12 cellular contexts compared by ENCODE assay signal in the genomic region with DNA sequence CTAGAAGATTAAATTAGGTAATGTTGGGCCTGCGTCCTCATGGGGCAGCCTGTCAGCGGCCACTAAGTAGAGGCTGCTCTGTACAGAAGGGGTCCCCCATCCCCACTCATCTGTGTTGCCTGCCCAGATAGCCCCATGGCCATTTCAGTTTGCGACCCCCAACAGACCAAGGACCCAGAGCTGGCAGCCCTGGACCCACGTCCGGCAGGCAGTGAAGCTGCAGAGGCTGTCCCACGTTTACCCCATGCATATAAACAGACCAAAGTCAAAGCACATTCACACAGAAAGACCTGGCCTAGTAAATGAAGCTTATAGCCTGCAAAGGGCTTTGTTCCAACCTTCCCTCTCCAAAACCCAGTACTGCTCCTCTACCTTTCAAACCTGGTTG. TPM values are rescaled to one million over a fixed set of nuclear protein-coding genes. Genes with fewer than 3 reads are reported as not detected.
DNase-seq lines count a peak whose midpoint lies in the region; ATAC-seq and TF ChIP-seq lines count a peak whose summit lies in the region.
"Had no signal": no experiment of that assay in that cellular context is flagged by ENCODE, and none has a peak within 500 bp of the region (broad histone marks: within the 10 kb centered on the region; RNA-seq: fewer than 3 reads in every experiment).

No MANE protein-coding gene starts in this region.

- ATAC-seq in natural killer cell treated with Interleukin-12 subunit alpha and Interleukin-12 subunit beta and Interleukin-15 and Interleukin-18, amount 100 ng/mL, for 72 hours = no peak

- no peak overlapping the region for H3K27ac Mint-ChIP-seq in activated naive CD8-positive, alpha-beta T cell treated with anti-CD3 and anti-CD28 coated beads for 36 hours
- no peak overlapping the region for H3K27ac Mint-ChIP-seq in natural killer cell treated with Interleukin-12 subunit alpha and Interleukin-12 subunit beta and Interleukin-15 and Interleukin-18, amount 100 ng/mL, for 72 hours

- H3K4me3 ChIP-seq in BLaER1 treated with 17β-estradiol and CSF1 and Interleukin-3, amounts not matched to agents 10 nM and 100 nM = 0 out of 20 replicates have a peak overlapping the region, but pooled peaks of 3 of the 10 experiments have one; percentile 2 to 82 (median 20)
- no peak overlapping the region for H3K4me3 ChIP-seq in HL-60 (replicated peaks; ENCODE audit: insufficient read depth, low read length)
- H3K4me3 ChIP-seq in dorsolateral prefrontal cortex = peak overlapping the region in 5 of 59 donors; percentile 3 to 33 (median 9)

- H3K9me3 Mint-ChIP-seq in activated naive CD8-positive, alpha-beta T cell treated with anti-CD3 and anti-CD28 coated beads for 36 hours = no peaks in the 10 kb centered on the region
- no peaks in the 10 kb centered on the region for H3K9me3 Mint-ChIP-seq in natural killer cell treated with Interleukin-12 subunit alpha and Interleukin-12 subunit beta and Interleukin-15 and Interleukin-18, amount 100 ng/mL, for 72 hours

- H3K36me3 Mint-ChIP-seq in activated naive CD8-positive, alpha-beta T cell treated with anti-CD3 and anti-CD28 coated beads for 36 hours = peaks cover 58% of the 10 kb centered on the region
- H3K36me3 Mint-ChIP-seq in natural killer cell treated with Interleukin-12 subunit alpha and Interleukin-12 subunit beta and Interleukin-15 and Interleukin-18, amount 100 ng/mL, for 72 hours = peaks cover 12% of the 10 kb centered on the region

- TF ChIP-seq CTCF in HL-60 (IDR thresholded peaks at IDR 0.05; ENCODE audit: insufficient read depth, low read length) = no peak
- TF ChIP-seq CTCF in dorsolateral prefrontal cortex (IDR thresholded peaks at IDR 0.05 in 54 of 56, conservative IDR thresholded peaks at IDR 0.05 in 2 of 56; ENCODE audit: low read depth in 1 of 56, partially characterized antibody in 56 of 56) = no peak

- DNase-seq in HL-60 (ENCODE audit: low read depth in 1 of 2, low spot score in 1 of 2) = no peak
- no peak for DNase-seq in activated naive CD8-positive, alpha-beta T cell treated with anti-CD3 and anti-CD28 coated beads for 36 hours
- DNase-seq in natural killer cell treated with Interleukin-12 subunit alpha and Interleukin-12 subunit beta and Interleukin-15 and Interleukin-18, amount 100 ng/mL, for 72 hours (ENCODE audit: low spot score) = no peak
- DNase-seq in dorsolateral prefrontal cortex = no peak
- DNase-seq in nucleus accumbens (lab: John Stamatoyannopoulos, UW) = no peak
- DNase-seq in hepatic stellate cell (ENCODE audit: low spot score) = no peak
- no peak for DNase-seq in activated CD8-positive, alpha-beta memory T cell treated with anti-CD3 and anti-CD28 coated beads for 24 hours
- DNase-seq: AML-193, EL, NCI-H2081 treated with DMSO at 0.1 percent for 48 hours had no signal

- peaks cover 81 to 95% (median 93%) of the 10 kb centered on the region in 11 experiments for H4K20me1 ChIP-seq in BLaER1 treated with 17β-estradiol and CSF1 and Interleukin-3, amounts not matched to agents 10 nM and 100 nM

- H3K4me1 Mint-ChIP-seq in activated naive CD8-positive, alpha-beta T cell treated with anti-CD3 and anti-CD28 coated beads for 36 hours = peaks cover 45% of the 10 kb centered on the region
- H3K4me1 Mint-ChIP-seq in natural killer cell treated with Interleukin-12 subunit alpha and Interleukin-12 subunit beta and Interleukin-15 and Interleukin-18, amount 100 ng/mL, for 72 hours (ENCODE audit: low read depth in 2 of 2) = peaks cover 25 to 31% of the 10 kb centered on the region in 2 donors

- peak overlapping the region in 4 of 11 experiments; percentile 1 to 94 (median 42); a peak in 1 of 22 replicates for H3K9ac ChIP-seq in BLaER1 treated with 17β-estradiol and CSF1 and Interleukin-3, amounts not matched to agents 10 nM and 100 nM

- H3K36me3 ChIP-seq in BLaER1 treated with 17β-estradiol and CSF1 and Interleukin-3, amounts not matched to agents 10 nM and 100 nM = peaks cover 62 to 86% (median 82%) of the 10 kb centered on the region in 11 experiments

- H3K9me3 ChIP-seq in BLaER1 treated with 17β-estradiol and CSF1 and Interleukin-3, amounts not matched to agents 10 nM and 100 nM (replicated peaks in 1 of 11) = no peaks in the 10 kb centered on the region

- intact Hi-C loops in dorsolateral prefrontal cortex (cut with DNase I) = no loop called here

- no peaks in the 10 kb centered on the region for H3K27me3 ChIP-seq in BLaER1 treated with 17β-estradiol and CSF1 and Interleukin-3, amounts not matched to agents 10 nM and 100 nM
- H3K27me3 ChIP-seq in HL-60 (ENCODE audit: insufficient read depth, poor library complexity, severe bottlenecking) = no peaks in the 10 kb centered on the region
- H3K27me3 ChIP-seq in dorsolateral prefrontal cortex = no peaks in the 10 kb centered on the region

- H3K4me2 ChIP-seq in BLaER1 treated with 17β-estradiol and CSF1 and Interleukin-3, amounts not matched to agents 10 nM and 100 nM = peak overlapping the region; percentile 92 to 100 (median 99)

- peaks cover 84 to 90% (median 88%) of the 10 kb centered on the region in 10 experiments for H3K4me1 ChIP-seq in BLaER1 treated with 17β-estradiol and CSF1 and Interleukin-3, amounts not matched to agents 10 nM and 100 nM

- no peak overlapping the region for H3K27ac ChIP-seq in BLaER1 treated with 17β-estradiol and CSF1 and Interleukin-3, amounts not matched to agents 10 nM and 100 nM
- H3K27ac ChIP-seq in HL-60 (replicated peaks) (0 out of 2 replicates have a peak overlapping the region, but pooled peaks have one; percentile 11), dorsolateral prefrontal cortex (peak overlapping the region in 2 of 59 donors; percentile 4 to 19)

- peak overlapping the region; percentile 36 for H3K4me3 Mint-ChIP-seq in activated naive CD8-positive, alpha-beta T cell treated with anti-CD3 and anti-CD28 coated beads for 36 hours
- H3K4me3 Mint-ChIP-seq in natural killer cell treated with Interleukin-12 subunit alpha and Interleukin-12 subunit beta and Interleukin-15 and Interleukin-18, amount 100 ng/mL, for 72 hours = peak overlapping the region; percentile 18

- no peaks in the 10 kb centered on the region for H3K27me3 Mint-ChIP-seq in activated naive CD8-positive, alpha-beta T cell treated with anti-CD3 and anti-CD28 coated beads for 36 hours
- H3K27me3 Mint-ChIP-seq in natural killer cell treated with Interleukin-12 subunit alpha and Interleukin-12 subunit beta and Interleukin-15 and Interleukin-18, amount 100 ng/mL, for 72 hours = no peaks in the 10 kb centered on the region

RNA-seq across cellular contexts. Expression of a gene that starts 4.6 kb away (rescaled TPM):
- total RNA-seq in activated naive CD8-positive, alpha-beta T cell treated with anti-CD3 and anti-CD28 coated beads for 36 hours = 10 to 100 TPM; 33.0 to 36.4 TPM
- 10 to 100 TPM; 15.6 to 26.9 TPM for total RNA-seq in natural killer cell treated with Interleukin-12 subunit alpha and Interleukin-12 subunit beta and Interleukin-15 and Interleukin-18, amount 100 ng/mL, for 72 hours
- total RNA-seq in dorsolateral prefrontal cortex = 10 to 100 TPM in 18 of 120 experiments, 1 to 10 TPM in 102; 3.5 to 17.7 (median 8.1) TPM

RNA-seq across cellular contexts. Expression of a gene that starts 13.6 kb away (rescaled TPM):
- total RNA-seq in activated naive CD8-positive, alpha-beta T cell treated with anti-CD3 and anti-CD28 coated beads for 36 hours = 10 to 100 TPM; 30.2 to 31.8 TPM
- total RNA-seq in natural killer cell treated with Interleukin-12 subunit alpha and Interleukin-12 subunit beta and Interleukin-15 and Interleukin-18, amount 100 ng/mL, for 72 hours = 10 to 100 TPM; 29.6 to 39.0 TPM
- 10 to 100 TPM; 30.0 to 57.6 (median 41.0) TPM for total RNA-seq in dorsolateral prefrontal cortex

RNA-seq across cellular contexts. Expression of a gene that starts 13.8 kb away (rescaled TPM):
- total RNA-seq in activated naive CD8-positive, alpha-beta T cell treated with anti-CD3 and anti-CD28 coated beads for 36 hours = 10 to 100 TPM; 70.1 to 73.2 TPM
- total RNA-seq in natural killer cell treated with Interleukin-12 subunit alpha and Interleukin-12 subunit beta and Interleukin-15 and Interleukin-18, amount 100 ng/mL, for 72 hours = 10 to 100 TPM; 52.3 to 82.8 TPM
- total RNA-seq in dorsolateral prefrontal cortex = 10 to 100 TPM in 97 of 120 experiments, 1 to 10 TPM in 23; 7.2 to 21.6 (median 12.4) TPM

RNA-seq across cellular contexts. Expression of a gene that starts 14.6 kb away (rescaled TPM):
- total RNA-seq in activated naive CD8-positive, alpha-beta T cell treated with anti-CD3 and anti-CD28 coated beads for 36 hours = 10 to 100 TPM; 27.0 to 28.6 TPM
- 10 to 100 TPM; 41.5 to 45.8 TPM for total RNA-seq in natural killer cell treated with Interleukin-12 subunit alpha and Interleukin-12 subunit beta and Interleukin-15 and Interleukin-18, amount 100 ng/mL, for 72 hours
- total RNA-seq in dorsolateral prefrontal cortex = 10 to 100 TPM; 35.1 to 60.4 (median 47.0) TPM

RNA-seq across cellular contexts. Expression of a gene that starts 25.8 kb away (rescaled TPM):
- 1 to 10 TPM in 1 of 2 experiments, under 1 TPM in 1; 0.70 to 1.2 TPM for total RNA-seq in activated naive CD8-positive, alpha-beta T cell treated with anti-CD3 and anti-CD28 coated beads for 36 hours
- total RNA-seq in natural killer cell treated with Interleukin-12 subunit alpha and Interleukin-12 subunit beta and Interleukin-15 and Interleukin-18, amount 100 ng/mL, for 72 hours = 1 to 10 TPM; 1.5 to 5.0 TPM
- total RNA-seq in dorsolateral prefrontal cortex = 1 to 10 TPM in 60 of 120 experiments, under 1 TPM in 32, not detected in 28; 0.57 to 3.4 (median 1.3) TPM
- total RNA-seq: glomerular endothelial cell had no signal
